Comparison of ENCODE assay signal across 10 cellular contexts in genomic region chr11:46345881-46346484, GRCh38. TPM values are rescaled to one million over a fixed set of nuclear protein-coding genes. Genes with fewer than 3 reads are reported as not detected.
A peak's percentile ranks its signal among the peaks of the same experiment; 100 is the strongest.
DNase-seq lines count a peak whose midpoint lies in the region; ATAC-seq, FAIRE-seq and TF ChIP-seq lines count a peak whose summit lies in the region.
"Had no signal": no experiment of that assay in that cellular context is flagged by ENCODE, and none has a peak within 500 bp of the region (broad histone marks: within the 10 kb centered on the region; RNA-seq: fewer than 3 reads in every experiment).

No MANE protein-coding gene starts in this region.

- H4K20me1 ChIP-seq in K562 (replicated peaks; ENCODE audit: control insufficient read depth, insufficient read depth, low read length), result peaks cover 13% of the 10 kb centered on the region

- BruUV-seq in K562 (replicated peaks; lab: Mats Ljungman, UMichigan), result no TSS peak

- no peak for FAIRE-seq in K562 (lab: Jason Lieb, UNC)

- H3K9me1 ChIP-seq in K562 (ENCODE audit: control insufficient read depth, insufficient read depth, low read length), result no peaks in the 10 kb centered on the region

- H3K27me3 ChIP-seq in K562 (ENCODE audit: control insufficient read depth in 2 of 2, insufficient read depth in 2 of 2, low read length in 2 of 2), result peaks cover under 1 to 6% of the 10 kb centered on the region in 2 experiments; a peak in 2 of 5 replicates

- peaks cover 39 to 49% (median 47%) of the 10 kb centered on the region in 3 donors for H3K4me1 Mint-ChIP-seq in naive B cell

- H3K79me2 ChIP-seq in K562 (ENCODE audit: control insufficient read depth, insufficient read depth, low read length), result peaks cover 27% of the 10 kb centered on the region

- H3K9me3 ChIP-seq in K562 (replicated peaks; ENCODE audit: control insufficient read depth, insufficient read depth, low read depth, low read length), result no peaks in the 10 kb centered on the region

- H2AFZ ChIP-seq in K562 (ENCODE audit: low read depth, low read length), result 0 out of 2 replicates have a peak overlapping the region, but pooled peaks have one; percentile 9

- DNase-seq in stimulated activated CD4-positive, alpha-beta T cell treated with anti-CD3 and anti-CD28 coated beads, Interleukin-4, amount 100 ng/mL, for 24 hours, result peak; percentile 37
- no peak for DNase-seq in stimulated activated CD4-positive, alpha-beta T cell treated with anti-CD3 and anti-CD28 coated beads, Interleukin-1b, Interleukin-23, amount 100 ng/mL, for 48 hours
- DNase-seq in K562 (ENCODE audit: extremely low read depth in 1 of 4, low spot score in 3 of 4) (no peak), naive B cell (no peak), NCI-H2107 treated with DMSO at 0.1 percent for 48 hours (lab: John Stamatoyannopoulos, UW; ENCODE audit: unreplicated experiment) (no peak), SW 1271 (lab: John Stamatoyannopoulos, UW) (no peak), NCI-H345 (lab: John Stamatoyannopoulos, UW) (no peak), G401 (ENCODE audit: low spot score) (no peak)
- DNase-seq: DMS53 had no signal

- TF ChIP-seq CTCF in K562 (IDR thresholded peaks at IDR 0.05 in 2 of 3, conservative IDR thresholded peaks at IDR 0.05 in 1 of 3; ENCODE audit: insufficient read depth in 2 of 3, low read depth in 1 of 3, low read length in 3 of 3), result no peak

- 37% methylated on average over 9 of the region's 10 CpGs for WGBS in K562 (ENCODE audit: insufficient coverage, low coverage, missing lambda C conversion rate)

- TF ChIP-seq EP300 in K562 (IDR thresholded peaks at IDR 0.05; ENCODE audit: low read length), result no peak

- CTCF ChIA-PET in K562 (lab: Yijun Ruan, JAX; ENCODE audit: low intra/inter-chr PET ratio), result no interaction called here

- no peak for TF ChIP-seq POLR2A in K562 (conservative IDR thresholded peaks at IDR 0.05)

- H3K36me3 ChIP-seq in K562 (ENCODE audit: control insufficient read depth, insufficient read depth, low read length), result peaks cover 25% of the 10 kb centered on the region; the same call in 2 of the 3 replicates

- no peak overlapping the region for H3K27ac ChIP-seq in K562 (ENCODE audit: extremely low read depth, low read depth, low read length)

- H3K27me3 Mint-ChIP-seq in naive B cell, result no peaks in the 10 kb centered on the region

- no peak overlapping the region for H3K4me3 ChIP-seq in K562

- ATAC-seq in K562 (no peak), naive B cell (ENCODE audit: low read depth in 2 of 2) (no peak)

- H3K27ac Mint-ChIP-seq in naive B cell, result peak overlapping the region in 3 of 6 donors; percentile 32 to 75 (median 71)

- in situ Hi-C loops in K562 (cut with MboI), result no loop called here
- in situ Hi-C loops in G401 (cut with HindIII; ENCODE audit: low sequenced_read_pairs), result no loop called here

- H3K36me3 Mint-ChIP-seq in naive B cell, result no peaks in the 10 kb centered on the region

- no peak for TF ChIP-seq RAD21 in K562 (CRISPR knock-in tag; conservative IDR thresholded peaks at IDR 0.05 in 1 of 2, IDR thresholded peaks at IDR 0.05 in 1 of 2)

- H3K4me1 ChIP-seq in K562 (replicated peaks in 1 of 2; ENCODE audit: control insufficient read depth in 2 of 2, insufficient read depth in 2 of 2, low read length in 2 of 2), result peaks cover 15 to 38% of the 10 kb centered on the region in 2 experiments

- peak overlapping the region in 1 of 2 experiments; percentile 82; a peak in 1 of 4 replicates for H3K9ac ChIP-seq in K562 (ENCODE audit: insufficient read depth in 1 of 2, low read depth in 2 of 2, low read length in 2 of 2)

- peak overlapping the region; percentile 80 to 93 (median 88) for H3K4me3 Mint-ChIP-seq in naive B cell

- no peaks in the 10 kb centered on the region for H3K9me3 Mint-ChIP-seq in naive B cell

- no peak overlapping the region; the same call in 1 of the 2 replicates for H3K4me2 ChIP-seq in K562 (ENCODE audit: insufficient read depth, low read length)

- intact Hi-C loops in K562 (cut with micrococcal nuclease), result no loop called here

- POLR2A ChIA-PET in K562 (lab: Yijun Ruan, JAX), result interaction anchor here (0.7 to 1.0 kb wide), 3 partner anchors 28 to 103 kb away, joined by 3 read pairs; partner anchors contain the start of gene CHRM4

TF ChIP-seq in K562, 482 proteins besides CTCF, POLR2A, EP300 and RAD21 (continues in another document):
- TF ChIP-seq ZNF165 (CRISPR knock-in tag; IDR thresholded peaks at IDR 0.05; ENCODE audit: borderline replicate concordance) (no peak), PKNOX1 (IDR thresholded peaks at IDR 0.05) (no peak), RHOXF2B (CRISPR knock-in tag; conservative IDR thresholded peaks at IDR 0.05) (no peak)

RNA-seq across cellular contexts. Expression of gene DGKZ, which starts 1.3 kb away (rescaled TPM):
- total RNA-seq in K562 (2011; cell fraction: chromatin; rRNA removed; ENCODE audit: low replicate concordance), result 71.0 and 248 TPM in 2 replicates
- total RNA-seq in K562 (2011; cell fraction: nucleolus; rRNA removed), result 153 and 166 TPM in 2 replicates
- total RNA-seq in K562 (2011; cell fraction: nucleoplasm; rRNA removed), result 88.0 and 98.6 TPM in 2 replicates
- 78.5 and 108 TPM in 2 replicates for total RNA-seq in K562 (2014; rRNA removed)
- total RNA-seq in K562 (2014; rRNA removed; fragmentation: Illumina TruSeq; extraction: Trizol), result 10.9 and 13.6 TPM in 2 replicates
- 44.2 and 47.5 TPM in 2 replicates for total RNA-seq in K562 (2015; rRNA removed; fragmentation: Illumina TruSeq; extraction: Trizol)
- 87.8 and 100 TPM in 2 replicates for total RNA-seq in K562 (2021)
- polyA plus RNA-seq in K562 (2011; rRNA removed), result 28.2 and 49.4 TPM in 2 replicates
- 55.4 and 121 TPM in 2 replicates for polyA plus RNA-seq in K562 (2011; cell fraction: cytosol; rRNA removed)
- polyA plus RNA-seq in K562 (2011; cell fraction: nucleus; rRNA removed), result 203 and 295 TPM in 2 replicates
- 64.0 and 103 TPM in 2 replicates for polyA plus RNA-seq in K562 (2012)
- polyA plus RNA-seq in K562 (2014; fragmentation: Illumina TruSeq; extraction: Trizol), result 48.8 and 66.2 TPM in 2 replicates
- polyA plus RNA-seq in K562 (2014; fragmentation: Nextera tagmentation; extraction: Ambion mirVana), result under 1 TPM; 0.51 to 0.71 TPM
- 73.5 and 77.9 TPM in 2 replicates for polyA plus RNA-seq in K562 (2014; rRNA removed)
- polyA minus RNA-seq in K562 (2011; rRNA and poly(A)+ RNA removed), result 18.5 and 28.5 TPM in 2 replicates
- 53.9 and 65.8 TPM in 2 replicates for polyA minus RNA-seq in K562 (2011; cell fraction: cytosol; rRNA and poly(A)+ RNA removed)
- 59.1 and 64.5 TPM in 2 replicates for polyA minus RNA-seq in K562 (2011; cell fraction: nucleus; rRNA and poly(A)+ RNA removed)
- 10 to 100 TPM in 1 of 6 donors, 1 to 10 TPM in 5; 2.5 to 13.7 (median 7.9) TPM for polyA plus RNA-seq in naive B cell (ENCODE audit: low read depth in 6 of 6)
- total RNA-seq in G401 (2014; rRNA removed; shearing (Covaris generic)), result 66.2 and 68.4 TPM in 2 replicates

RNA-seq across cellular contexts. Expression of gene MDK, which starts 35.5 kb away (rescaled TPM):
- 91.4 and 271 TPM in 2 replicates for total RNA-seq in K562 (2011; cell fraction: chromatin; rRNA removed; ENCODE audit: low replicate concordance)
- 402 and 460 TPM in 2 replicates for total RNA-seq in K562 (2011; cell fraction: nucleolus; rRNA removed)
- total RNA-seq in K562 (2011; cell fraction: nucleoplasm; rRNA removed), result 333 and 334 TPM in 2 replicates
- total RNA-seq in K562 (2014; rRNA removed) (478 and 553 TPM in 2 replicates), K562 (2014; rRNA removed; fragmentation: Illumina TruSeq; extraction: Trizol) (91.5 and 123 TPM in 2 replicates), K562 (2015; rRNA removed; fragmentation: Illumina TruSeq; extraction: Trizol) (269 and 279 TPM in 2 replicates), K562 (2021) (396 and 429 TPM in 2 replicates)
- polyA plus RNA-seq in K562 (2011; rRNA removed) (343 and 350 TPM in 2 replicates), K562 (2014; fragmentation: Illumina TruSeq; extraction: Trizol) (661 and 667 TPM in 2 replicates), K562 (2014; fragmentation: Nextera tagmentation; extraction: Ambion mirVana) (10 to 100 TPM; 20.7 to 61.7 TPM), K562 (2014; rRNA removed) (700 and 703 TPM in 2 replicates), naive B cell (ENCODE audit: low read depth in 6 of 6) (1 to 10 TPM in 3 of 6 donors, under 1 TPM in 2, not detected in 1; 0.52 to 1.8 (median 1.5) TPM)
- polyA plus RNA-seq in K562 (2011; cell fraction: cytosol; rRNA removed), result 540 and 788 TPM in 2 replicates
- 206 and 271 TPM in 2 replicates for polyA plus RNA-seq in K562 (2011; cell fraction: nucleus; rRNA removed)
- polyA plus RNA-seq in K562 (2012), result 413 and 460 TPM in 2 replicates
- 33.7 and 59.6 TPM in 2 replicates for polyA minus RNA-seq in K562 (2011; rRNA and poly(A)+ RNA removed)
- 108 and 146 TPM in 2 replicates for polyA minus RNA-seq in K562 (2011; cell fraction: cytosol; rRNA and poly(A)+ RNA removed)
- polyA minus RNA-seq in K562 (2011; cell fraction: nucleus; rRNA and poly(A)+ RNA removed), result 24.1 and 38.4 TPM in 2 replicates
- total RNA-seq in G401 (2014; rRNA removed; shearing (Covaris generic)), result 612 and 634 TPM in 2 replicates

RNA-seq across cellular contexts. Expression of gene CHRM4, which starts 45.6 kb away (rescaled TPM):
- total RNA-seq in K562 (2011; cell fraction: chromatin; rRNA removed; ENCODE audit: low replicate concordance), result 1.0 and 3.7 TPM in 2 replicates
- total RNA-seq in K562 (2011; cell fraction: nucleolus; rRNA removed), result 1.6 and 4.0 TPM in 2 replicates
- 1.2 TPM in 2 replicates for total RNA-seq in K562 (2011; cell fraction: nucleoplasm; rRNA removed)
- total RNA-seq in K562 (2014; rRNA removed) (0.73 and 1.3 TPM in 2 replicates), K562 (2014; rRNA removed; fragmentation: Illumina TruSeq; extraction: Trizol) (0.19 and 0.22 TPM in 2 replicates), K562 (2015; rRNA removed; fragmentation: Illumina TruSeq; extraction: Trizol) (0.22 and 0.49 TPM in 2 replicates), K562 (2021) (0.89 and 1.0 TPM in 2 replicates)
- polyA plus RNA-seq in K562 (2011; rRNA removed) (0.62 and 0.74 TPM in 2 replicates), K562 (2014; fragmentation: Illumina TruSeq; extraction: Trizol) (0.40 and 0.76 TPM in 2 replicates), K562 (2014; fragmentation: Nextera tagmentation; extraction: Ambion mirVana) (not detected), K562 (2014; rRNA removed) (0.33 and 0.58 TPM in 2 replicates), naive B cell (ENCODE audit: low read depth in 6 of 6) (under 1 TPM in 5 of 6 donors, not detected in 1; 0.27 to 0.94 (median 0.34) TPM)
- polyA plus RNA-seq in K562 (2011; cell fraction: cytosol; rRNA removed), result 0.84 and 2.3 TPM in 2 replicates
- 0.60 and 1.5 TPM in 2 replicates for polyA plus RNA-seq in K562 (2011; cell fraction: nucleus; rRNA removed)
- 0.35 and 0.68 TPM in 2 replicates for polyA plus RNA-seq in K562 (2012)
- 0.42 and 1.1 TPM in 2 replicates for polyA minus RNA-seq in K562 (2011; rRNA and poly(A)+ RNA removed)
- 1.6 TPM in 1 of 2 replicates, not detected in the other for polyA minus RNA-seq in K562 (2011; cell fraction: cytosol; rRNA and poly(A)+ RNA removed)
- polyA minus RNA-seq in K562 (2011; cell fraction: nucleus; rRNA and poly(A)+ RNA removed), result 0.89 and 2.6 TPM in 2 replicates
- total RNA-seq in G401 (2014; rRNA removed; shearing (Covaris generic)), result 0.55 and 5.2 TPM in 2 replicates
- total RNA-seq: NCI-H460 had no signal
